ENCODE assay signal across 18 cellular contexts in the genomic region with DNA sequence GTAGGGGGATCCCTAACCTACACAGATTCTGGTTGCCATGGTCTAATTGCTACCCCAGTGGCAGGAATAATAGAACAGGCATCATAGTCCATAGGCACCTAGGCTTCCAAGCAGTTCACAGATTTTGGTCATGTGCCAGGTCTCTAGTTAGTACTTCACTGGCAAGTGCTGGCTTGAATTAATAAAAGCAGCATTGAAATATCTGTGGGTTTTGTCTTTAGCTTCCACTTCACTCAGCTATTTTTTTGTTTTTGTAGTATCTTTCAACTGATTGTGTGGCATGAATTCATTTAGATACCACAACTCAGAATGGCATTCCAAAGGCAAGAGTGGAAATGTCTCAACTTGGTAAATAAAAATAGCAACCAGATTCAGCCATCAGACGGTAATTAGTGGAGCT. TPM values are rescaled to one million over a fixed set of nuclear protein-coding genes. Genes with fewer than 3 reads are reported as not detected.
DNase-seq lines count a peak whose midpoint lies in the region; ATAC-seq and TF ChIP-seq lines count a peak whose summit lies in the region.
"Had no signal": no experiment of that assay in that cellular context is flagged by ENCODE, and none has a peak within 500 bp of the region (broad histone marks: within the 10 kb centered on the region; RNA-seq: fewer than 3 reads in every experiment).

No MANE protein-coding gene starts in this region.

- H3K4me3 ChIP-seq in SK-N-MC (peak overlapping the region; percentile 16; the same call in 1 of the 2 replicates), esophagus muscularis mucosa (no peak overlapping the region)
- H3K4me3 ChIP-seq: left ventricle myocardium inferior, upper lobe of right lung had no signal

- no peaks in the 10 kb centered on the region for H3K27me3 ChIP-seq in esophagus muscularis mucosa
- H3K27me3 ChIP-seq: upper lobe of right lung had no signal

- H3K36me3 ChIP-seq in SK-N-MC (ENCODE audit: insufficient read depth, low read length) (no peaks in the 10 kb centered on the region), esophagus muscularis mucosa (peaks cover 0 to 6% (median 3%) of the 10 kb centered on the region in 4 donors)
- H3K36me3 ChIP-seq: left ventricle myocardium inferior, upper lobe of right lung had no signal

- no peak for TF ChIP-seq EP300 in esophagus muscularis mucosa (IDR thresholded peaks at IDR 0.05)

- no peak for TF ChIP-seq CTCF in esophagus muscularis mucosa (IDR thresholded peaks at IDR 0.05)

- H3K4me1 ChIP-seq in esophagus muscularis mucosa = no peaks in the 10 kb centered on the region
- H3K4me1 ChIP-seq: upper lobe of right lung had no signal

- WGBS in esophagus muscularis mucosa = 53% methylated on average over 1 of the region's 1 CpG

- no peak for ATAC-seq in HG03439 (IDR thresholded peaks at IDR 0.05; ENCODE audit: unreplicated experiment)
- no peak for ATAC-seq in HG02678 (IDR thresholded peaks at IDR 0.05; ENCODE audit: unreplicated experiment)
- ATAC-seq: activated CD4-positive, CD25-positive, alpha-beta regulatory T cell treated with anti-CD3 and anti-CD28 coated beads, Interleukin-2, amount 50 U/mL, for 24 hours; naive thymus-derived CD8-positive, alpha-beta T cell; Panc1; stimulated activated effector memory CD8-positive, alpha-beta T cell treated with anti-CD3 and anti-CD28 coated beads, Interleukin-12 subunit alpha, Interleukin-12 subunit beta, amount 100 ng/mL, for 72 hours; upper lobe of right lung had no signal

- no peak overlapping the region for H3K9ac ChIP-seq in SK-N-MC (ENCODE audit: insufficient read length)

- peak; percentile 16 for DNase-seq in COLO829 (ENCODE audit: low spot score)
- DNase-seq in M059J (ENCODE audit: low read depth) = peak; percentile 89
- peak; percentile 47 for DNase-seq in SK-N-MC (ENCODE audit: low read depth, low spot score)
- DNase-seq in kidney tubule cell (ENCODE audit: low spot score) = peak; percentile 22
- DNase-seq in esophagus muscularis mucosa (ENCODE audit: extremely low spot score) = no peak
- DNase-seq in activated CD8-positive, alpha-beta memory T cell treated with anti-CD3 and anti-CD28 coated beads, Interleukin-2, amount 50 U/mL, for 48 hours = no peak
- DNase-seq: activated CD8-positive, alpha-beta memory T cell treated with anti-CD3 and anti-CD28 coated beads, Interleukin-2, amount 50 U/mL, for 4 hours; activated naive CD4-positive, alpha-beta T cell treated with anti-CD3 and anti-CD28 coated beads, Interleukin-2, amount 10 ng/mL, durations not matched to agents 7 days and 5 days; hippocampal formation; left ventricle myocardium inferior; naive thymus-derived CD8-positive, alpha-beta T cell; NCI-H510A; upper lobe of right lung had no signal

- intact Hi-C loops in esophagus muscularis mucosa (cut with DNase I) = no loop called here

- TF ChIP-seq POLR2A in esophagus muscularis mucosa (IDR thresholded peaks at IDR 0.05; ENCODE audit: low read depth) = no peak

- peak overlapping the region; percentile 53; the same call in 1 of the 2 replicates for H3K27ac ChIP-seq in SK-N-MC
- no peak overlapping the region for H3K27ac ChIP-seq in esophagus muscularis mucosa (replicated peaks in 1 of 4)
- H3K27ac ChIP-seq: left ventricle myocardium inferior, upper lobe of right lung had no signal

- H3K9me3 ChIP-seq in SK-N-MC (ENCODE audit: low read depth, low read length) (no peaks in the 10 kb centered on the region), esophagus muscularis mucosa (no peaks in the 10 kb centered on the region)
- H3K9me3 ChIP-seq: upper lobe of right lung had no signal

RNA-seq across cellular contexts. Expression of gene ITGA2, which starts 27.9 kb away (rescaled TPM):
- total RNA-seq in M059J (2014; rRNA removed; shearing (Covaris generic)) = 24.6 and 30.1 TPM in 2 replicates
- total RNA-seq in esophagus muscularis mucosa = 1 to 10 TPM; 5.0 to 9.6 (median 7.8) TPM
- total RNA-seq: naive thymus-derived CD8-positive, alpha-beta T cell had no signal

Comparison
In these comparisons a context has a peak if more than half of its experiments do, and no peak if none do; other contexts are left out.
1. DNase-seq: peak in COLO829 (single experiment), M059J (single experiment), SK-N-MC (single experiment) and kidney tubule cell (single experiment); none in esophagus muscularis mucosa (single experiment) and activated CD8-positive, alpha-beta memory T cell treated with anti-CD3 and anti-CD28 coated beads, Interleukin-2, amount 50 U/mL, for 48 hours (single experiment).